ENCODE assay signal across 8 cellular contexts in genomic region chr11:693415-693831, GRCh38. TPM values are rescaled to one million over a fixed set of nuclear protein-coding genes. Genes with fewer than 3 reads are reported as not detected.
DNase-seq lines count a peak whose midpoint lies in the region; ATAC-seq and TF ChIP-seq lines count a peak whose summit lies in the region.

No MANE protein-coding gene starts in this region.

- CTCF ChIA-PET in activated naive CD4-positive, alpha-beta T cell treated with anti-CD3 and anti-CD28 coated beads for 36 hours (lab: Charles Lee), result interaction anchor here (0.6 to 1.9 kb wide), 4 partner anchors 30 to 113 kb away, joined by 3 to 8 read pairs (median 5); no protein-coding TSS in a partner anchor

- peak overlapping the region; percentile 82 for H3K27ac Mint-ChIP-seq in activated naive CD4-positive, alpha-beta T cell treated with anti-CD3 and anti-CD28 coated beads for 36 hours

- H3K4me3 ChIP-seq in WERI-Rb-1 (ENCODE audit: low read depth, low read length), result peak overlapping the region; percentile 82
- H3K4me3 ChIP-seq in tibial nerve, result peak overlapping the region in 2 of 4 donors; percentile 17 to 64

- H3K27ac ChIP-seq in WERI-Rb-1, result no peak overlapping the region
- peak overlapping the region; percentile 63 for H3K27ac ChIP-seq in foreskin keratinocyte
- peak overlapping the region in 3 of 4 donors; percentile 57 to 100 (median 77) for H3K27ac ChIP-seq in tibial nerve

- no peak for TF ChIP-seq CTCF in WERI-Rb-1 (IDR thresholded peaks at IDR 0.05; ENCODE audit: low read depth, low read length)
- no peak for TF ChIP-seq CTCF in foreskin keratinocyte (conservative IDR thresholded peaks at IDR 0.05)
- no peak for TF ChIP-seq CTCF in tibial nerve (IDR thresholded peaks at IDR 0.05)

- ATAC-seq in foreskin keratinocyte (no peak), GM19463 (IDR thresholded peaks at IDR 0.05; ENCODE audit: unreplicated experiment) (no peak)

- no peaks in the 10 kb centered on the region for H3K27me3 Mint-ChIP-seq in activated naive CD4-positive, alpha-beta T cell treated with anti-CD3 and anti-CD28 coated beads for 36 hours (ENCODE audit: low read depth)

- H3K4me1 ChIP-seq in foreskin keratinocyte (peaks cover 27% of the 10 kb centered on the region), tibial nerve (peaks cover 0 to 41% (median 34%) of the 10 kb centered on the region in 4 donors)

- TF ChIP-seq EP300 in tibial nerve (IDR thresholded peaks at IDR 0.05), result no peak

- 10 to 21% methylated on average over 13 of the region's 13 CpGs for WGBS in tibial nerve, 2 donors

- no peak for TF ChIP-seq POLR2A in tibial nerve (IDR thresholded peaks at IDR 0.05)

- H3K9me3 Mint-ChIP-seq in activated naive CD4-positive, alpha-beta T cell treated with anti-CD3 and anti-CD28 coated beads for 36 hours, result no peaks in the 10 kb centered on the region

- no peak for DNase-seq in activated naive CD4-positive, alpha-beta T cell treated with anti-CD3 and anti-CD28 coated beads for 36 hours
- DNase-seq in activated naive CD4-positive, alpha-beta T cell treated with Interleukin-2 at 50 U/mL for 16 hours, result no peak
- DNase-seq in WERI-Rb-1 (no peak), foreskin keratinocyte (peak in 1 of 2 donors; percentile 28), tibial nerve (ENCODE audit: low spot score in 2 of 2) (no peak), middle frontal gyrus (ENCODE audit: extremely low spot score, low spot score) (no peak)
- no peak for DNase-seq in stimulated activated CD4-positive, alpha-beta T cell treated with anti-CD3 and anti-CD28 coated beads, Interleukin-2, amount 100 ng/mL, for 24 hours

- H3K4me1 Mint-ChIP-seq in activated naive CD4-positive, alpha-beta T cell treated with anti-CD3 and anti-CD28 coated beads for 36 hours (ENCODE audit: low read depth), result peaks cover 61% of the 10 kb centered on the region

- intact Hi-C loops in activated naive CD4-positive, alpha-beta T cell treated with anti-CD3 and anti-CD28 coated beads for 36 hours (cut with micrococcal nuclease), result loop anchor here (10.0 kb wide), 1 partner anchor 691 kb away; the partner anchor contains the start of gene BRSK2

- peaks cover 15% of the 10 kb centered on the region for H3K36me3 Mint-ChIP-seq in activated naive CD4-positive, alpha-beta T cell treated with anti-CD3 and anti-CD28 coated beads for 36 hours (ENCODE audit: low read depth)

- H3K9me3 ChIP-seq in WERI-Rb-1 (ENCODE audit: severe bottlenecking) (no peaks in the 10 kb centered on the region), tibial nerve (no peaks in the 10 kb centered on the region)

- H3K27me3 ChIP-seq in WERI-Rb-1 (ENCODE audit: insufficient read depth, low read depth, severe bottlenecking) (no peaks in the 10 kb centered on the region), foreskin keratinocyte (no peaks in the 10 kb centered on the region), tibial nerve (no peaks in the 10 kb centered on the region)

- H3K36me3 ChIP-seq in WERI-Rb-1 (peaks cover 25% of the 10 kb centered on the region), tibial nerve (peaks cover 0 to 22% (median 0%) of the 10 kb centered on the region in 3 donors)

- H3K4me3 Mint-ChIP-seq in activated naive CD4-positive, alpha-beta T cell treated with anti-CD3 and anti-CD28 coated beads for 36 hours, result peak overlapping the region; percentile 82

RNA-seq across cellular contexts. Expression of gene DEAF1, which starts 1.6 kb away (rescaled TPM):
- total RNA-seq in activated naive CD4-positive, alpha-beta T cell treated with anti-CD3 and anti-CD28 coated beads for 36 hours, result 10 to 100 TPM; 57.5 to 67.9 TPM
- total RNA-seq in foreskin keratinocyte (16.0 and 16.8 TPM in 2 replicates), tibial nerve (10 to 100 TPM; 31.6 to 54.3 (median 41.2) TPM)
- 13.5 and 13.6 TPM in 2 replicates for polyA plus RNA-seq in foreskin keratinocyte

RNA-seq across cellular contexts. Expression of gene TMEM80, which starts 2.2 kb away (rescaled TPM):
- 1 to 10 TPM; 5.6 to 6.0 TPM for total RNA-seq in activated naive CD4-positive, alpha-beta T cell treated with anti-CD3 and anti-CD28 coated beads for 36 hours
- total RNA-seq in foreskin keratinocyte, result 12.1 and 19.7 TPM in 2 replicates
- polyA plus RNA-seq in foreskin keratinocyte, result 14.3 and 19.3 TPM in 2 replicates
- 10 to 100 TPM; 15.3 to 43.9 (median 38.1) TPM for total RNA-seq in tibial nerve

RNA-seq across cellular contexts. Expression of gene EPS8L2, which starts 12.6 kb away (rescaled TPM):
- total RNA-seq in activated naive CD4-positive, alpha-beta T cell treated with anti-CD3 and anti-CD28 coated beads for 36 hours, result 1 to 10 TPM; 7.1 to 8.1 TPM
- total RNA-seq in foreskin keratinocyte (48.4 and 61.9 TPM in 2 replicates), tibial nerve (10 to 100 TPM; 29.1 to 48.0 (median 32.7) TPM)
- polyA plus RNA-seq in foreskin keratinocyte, result 60.8 and 67.0 TPM in 2 replicates

RNA-seq across cellular contexts. Expression of gene TALDO1, which starts 53.8 kb away (rescaled TPM):
- total RNA-seq in activated naive CD4-positive, alpha-beta T cell treated with anti-CD3 and anti-CD28 coated beads for 36 hours, result 100 to 1,000 TPM; 327 to 360 TPM
- 172 and 177 TPM in 2 replicates for total RNA-seq in foreskin keratinocyte
- polyA plus RNA-seq in foreskin keratinocyte, result 227 TPM in 2 replicates
- 100 to 1,000 TPM; 203 to 323 (median 241) TPM for total RNA-seq in tibial nerve

RNA-seq across cellular contexts. Expression of gene DRD4, which starts 56.4 kb away (rescaled TPM):
- total RNA-seq in activated naive CD4-positive, alpha-beta T cell treated with anti-CD3 and anti-CD28 coated beads for 36 hours, result 1 to 10 TPM; 1.0 to 1.2 TPM
- total RNA-seq in foreskin keratinocyte (not detected in 2 replicates), tibial nerve (1 to 10 TPM in 1 of 4 donors, under 1 TPM in 2, not detected in 1; 0.84 to 2.5 (median 0.90) TPM)
- polyA plus RNA-seq in foreskin keratinocyte, result 0.10 TPM in 1 of 2 replicates, not detected in the other
